Comparison of ENCODE assay signal across 1 cellular context in genomic region chr12:45727301-45727993, GRCh38.
TF ChIP-seq lines count a peak whose summit lies in the region.

No MANE protein-coding gene starts in this region.

TF ChIP-seq in HepG2, 621 proteins besides CTCF, POLR2A, EP300 and RAD21 (continued from another document and continues in another):
- TF ChIP-seq ZNF512B (CRISPR knock-in tag; IDR thresholded peaks at IDR 0.05; ENCODE audit: borderline replicate concordance), result no peak
- TF ChIP-seq ZNF180 (CRISPR knock-in tag; IDR thresholded peaks at IDR 0.05; ENCODE audit: borderline replicate concordance, low read depth), result no peak
- TF ChIP-seq REST (IDR thresholded peaks at IDR 0.05; ENCODE audit: borderline replicate concordance in 1 of 2, low read depth in 1 of 2, low read length in 2 of 2), result peak in 1 of 2 experiments; percentile 39; a peak in 1 of 4 replicates
- no peak for TF ChIP-seq ZNF780A (CRISPR knock-in tag; IDR thresholded peaks at IDR 0.05)
- TF ChIP-seq U2AF2 (IDR thresholded peaks at IDR 0.05; ENCODE audit: low read depth, low read length), result no peak
- TF ChIP-seq HMG20B (CRISPR knock-in tag; conservative IDR thresholded peaks at IDR 0.05), result peak; percentile 62; the same call in 1 of the 2 replicates
- TF ChIP-seq KAT7 (CRISPR knock-in tag; IDR thresholded peaks at IDR 0.05; ENCODE audit: borderline replicate concordance), result peak; percentile 72; the same call in 1 of the 2 replicates
- no peak for TF ChIP-seq ZZZ3 (CRISPR knock-in tag; IDR thresholded peaks at IDR 0.05; ENCODE audit: borderline replicate concordance)
- 0 out of 2 replicates have a peak, but pooled peaks have one; percentile 65 for TF ChIP-seq AKAP8 (CRISPR knock-in tag; IDR thresholded peaks at IDR 0.05)
- TF ChIP-seq ZNF251 (CRISPR knock-in tag; IDR thresholded peaks at IDR 0.05), result no peak
- peak; percentile 77 for TF ChIP-seq ISL2 (CRISPR knock-in tag; IDR thresholded peaks at IDR 0.05)
- peak; percentile 38 for TF ChIP-seq NFIC (IDR thresholded peaks at IDR 0.05; ENCODE audit: low read length)
- TF ChIP-seq ZNF3 (CRISPR knock-in tag; IDR thresholded peaks at IDR 0.05), result no peak
- TF ChIP-seq KLF12 (CRISPR knock-in tag; IDR thresholded peaks at IDR 0.05; ENCODE audit: borderline replicate concordance), result peak; percentile 72
- TF ChIP-seq MLXIP (CRISPR knock-in tag; IDR thresholded peaks at IDR 0.05; ENCODE audit: borderline replicate concordance), result no peak
- TF ChIP-seq ZNF75D (CRISPR knock-in tag; IDR thresholded peaks at IDR 0.05; ENCODE audit: borderline replicate concordance), result no peak
- 0 out of 2 replicates have a peak, but pooled peaks have one; percentile 53 for TF ChIP-seq MIER3 (CRISPR knock-in tag; IDR thresholded peaks at IDR 0.05; ENCODE audit: borderline replicate concordance)
- TF ChIP-seq ZNF430 (CRISPR knock-in tag; IDR thresholded peaks at IDR 0.05), result peak; percentile 84
- no peak; the same call in 1 of the 2 replicates for TF ChIP-seq DNMT3B (CRISPR knock-in tag; conservative IDR thresholded peaks at IDR 0.05)
- TF ChIP-seq ISX (CRISPR knock-in tag; conservative IDR thresholded peaks at IDR 0.05), result peak; percentile 73; the same call in 1 of the 2 replicates
- TF ChIP-seq IKZF4 (CRISPR knock-in tag; IDR thresholded peaks at IDR 0.05; ENCODE audit: borderline replicate concordance, low read depth, not compliant biosample characterization), result no peak
- TF ChIP-seq ZNF816 (CRISPR knock-in tag; IDR thresholded peaks at IDR 0.05; ENCODE audit: borderline replicate concordance), result peak; percentile 82
- TF ChIP-seq HIVEP1 (CRISPR knock-in tag; IDR thresholded peaks at IDR 0.05), result peak; percentile 100
- TF ChIP-seq NPAS2 (CRISPR knock-in tag; IDR thresholded peaks at IDR 0.05; ENCODE audit: borderline replicate concordance), result no peak
- 0 out of 2 replicates have a peak, but pooled peaks have one; percentile 9 for TF ChIP-seq HCFC1 (IDR thresholded peaks at IDR 0.05; ENCODE audit: low read depth, low read length)
- TF ChIP-seq EED (CRISPR knock-in tag; IDR thresholded peaks at IDR 0.05), result no peak
- TF ChIP-seq ZNF761 (CRISPR knock-in tag; conservative IDR thresholded peaks at IDR 0.05), result no peak; the same call in 1 of the 2 replicates
- TF ChIP-seq KLF15 (CRISPR knock-in tag; IDR thresholded peaks at IDR 0.05; ENCODE audit: borderline replicate concordance), result no peak
- no peak for TF ChIP-seq CBX2 (IDR thresholded peaks at IDR 0.05; ENCODE audit: low read depth, low read length)
- TF ChIP-seq CBX2 (CRISPR knock-in tag; IDR thresholded peaks at IDR 0.05; ENCODE audit: low read depth), result no peak
- no peak for TF ChIP-seq ARID2 (CRISPR knock-in tag; IDR thresholded peaks at IDR 0.05; ENCODE audit: borderline replicate concordance)
- TF ChIP-seq MAZ (IDR thresholded peaks at IDR 0.05; ENCODE audit: borderline replicate concordance, low read depth, low read length), result peak; percentile 77; the same call in 1 of the 2 replicates
- peak; percentile 75; the same call in 1 of the 2 replicates for TF ChIP-seq MAZ (CRISPR knock-in tag; IDR thresholded peaks at IDR 0.05; ENCODE audit: low read depth)
- TF ChIP-seq HBP1 (CRISPR knock-in tag; IDR thresholded peaks at IDR 0.05; ENCODE audit: low read depth), result peak; percentile 73; the same call in 1 of the 2 replicates
- TF ChIP-seq RFXAP (CRISPR knock-in tag; IDR thresholded peaks at IDR 0.05; ENCODE audit: borderline replicate concordance), result peak; percentile 85; the same call in 1 of the 2 replicates
- TF ChIP-seq IKZF1 (IDR thresholded peaks at IDR 0.05), result no peak
- no peak for TF ChIP-seq CREB3 (CRISPR knock-in tag; IDR thresholded peaks at IDR 0.05)
- peak; percentile 44; the same call in 1 of the 2 replicates for TF ChIP-seq REPIN1 (CRISPR knock-in tag; IDR thresholded peaks at IDR 0.05; ENCODE audit: borderline replicate concordance, low read depth)
- TF ChIP-seq PHF20 (CRISPR knock-in tag; IDR thresholded peaks at IDR 0.05), result peak; percentile 67; the same call in 1 of the 2 replicates
- TF ChIP-seq ZFAT (CRISPR knock-in tag; conservative IDR thresholded peaks at IDR 0.05), result 0 out of 2 replicates have a peak, but pooled peaks have one; percentile 3
- TF ChIP-seq SOX13 (IDR thresholded peaks at IDR 0.05), result no peak; the same call in 1 of the 2 replicates
- peak in 1 of 2 experiments; percentile 81; a peak in 2 of 4 replicates for TF ChIP-seq SOX13 (CRISPR knock-in tag; conservative IDR thresholded peaks at IDR 0.05 in 1 of 2, IDR thresholded peaks at IDR 0.05 in 1 of 2)
- no peak for TF ChIP-seq MXD3 (CRISPR knock-in tag; IDR thresholded peaks at IDR 0.05)
- peak; percentile 94; the same call in 1 of the 2 replicates for TF ChIP-seq ZNF850 (CRISPR knock-in tag; conservative IDR thresholded peaks at IDR 0.05)
- TF ChIP-seq MXI1 (IDR thresholded peaks at IDR 0.05; ENCODE audit: borderline replicate concordance, low read depth, low read length), result peak; percentile 57; the same call in 1 of the 3 replicates
- TF ChIP-seq SNAPC2 (CRISPR knock-in tag; IDR thresholded peaks at IDR 0.05), result 0 out of 2 replicates have a peak, but pooled peaks have one; percentile 48
- 0 out of 2 replicates have a peak, but pooled peaks have one; percentile 5 for TF ChIP-seq ARHGAP35 (CRISPR knock-in tag; IDR thresholded peaks at IDR 0.05; ENCODE audit: borderline replicate concordance)
- TF ChIP-seq ZNF432 (CRISPR knock-in tag; IDR thresholded peaks at IDR 0.05; ENCODE audit: borderline replicate concordance), result no peak
- TF ChIP-seq ZNF512 (CRISPR knock-in tag; IDR thresholded peaks at IDR 0.05), result no peak
- no peak for TF ChIP-seq MBD4 (IDR thresholded peaks at IDR 0.05; ENCODE audit: borderline replicate concordance, low read length)
- TF ChIP-seq ZBTB38 (CRISPR knock-in tag; IDR thresholded peaks at IDR 0.05), result peak; percentile 61; the same call in 1 of the 2 replicates
- 0 out of 2 replicates have a peak, but pooled peaks have one; percentile 50 for TF ChIP-seq ZFP37 (CRISPR knock-in tag; IDR thresholded peaks at IDR 0.05; ENCODE audit: borderline replicate concordance)
- no peak for TF ChIP-seq TFDP2 (CRISPR knock-in tag; IDR thresholded peaks at IDR 0.05)
- TF ChIP-seq NFE2 (CRISPR knock-in tag; IDR thresholded peaks at IDR 0.05), result no peak
- no peak for TF ChIP-seq PAF1 (CRISPR knock-in tag; IDR thresholded peaks at IDR 0.05)
- TF ChIP-seq ZNF883 (CRISPR knock-in tag; IDR thresholded peaks at IDR 0.05; ENCODE audit: not compliant biosample characterization), result no peak
- peak; percentile 36; the same call in 1 of the 2 replicates for TF ChIP-seq ZNF878 (CRISPR knock-in tag; IDR thresholded peaks at IDR 0.05)
